In the genomic region with DNA sequence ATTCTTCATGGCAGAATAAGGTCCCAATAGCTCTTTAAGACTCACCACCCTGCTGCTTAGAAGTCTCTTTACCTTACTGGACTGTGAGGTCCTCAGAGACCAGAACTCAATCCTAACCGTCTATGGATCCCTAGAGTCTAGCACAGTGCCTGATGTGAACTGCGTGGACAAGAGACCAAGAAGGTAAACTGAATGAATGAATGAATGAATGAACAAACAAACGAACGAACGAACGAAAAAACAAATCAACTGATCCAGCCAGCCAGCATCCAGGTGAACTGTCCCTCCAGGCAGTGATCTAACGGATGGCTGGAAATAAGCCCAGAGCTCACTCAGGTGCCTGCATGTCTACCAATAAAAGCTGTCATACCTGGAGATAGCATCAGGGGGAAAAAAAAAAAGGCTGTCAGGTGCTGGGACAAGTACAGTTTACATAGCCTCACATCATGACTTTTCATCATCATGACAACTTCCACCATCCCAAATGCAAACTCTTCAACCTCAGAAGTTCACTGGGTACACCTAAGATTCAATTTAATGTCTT, we compare ENCODE assay signal across 25 cellular contexts. TPM values are rescaled to one million over a fixed set of nuclear protein-coding genes. Genes with fewer than 3 reads are reported as not detected.
DNase-seq lines count a peak whose midpoint lies in the region; ATAC-seq, FAIRE-seq and TF ChIP-seq lines count a peak whose summit lies in the region.
"Had no signal": no experiment of that assay in that cellular context is flagged by ENCODE, and none has a peak within 500 bp of the region (broad histone marks: within the 10 kb centered on the region; RNA-seq: fewer than 3 reads in every experiment).

No MANE protein-coding gene starts in this region.

- H3K4me1 ChIP-seq in HepG2 (ENCODE audit: insufficient read depth, low read length) (peaks cover 83% of the 10 kb centered on the region), right lobe of liver (peaks cover 0 to 27% (median 9%) of the 10 kb centered on the region in 4 donors), keratinocyte (ENCODE audit: control insufficient read depth, extremely low read depth, insufficient read depth, low read length) (peaks cover 26% of the 10 kb centered on the region)

- H3K4me3 ChIP-seq in HepG2 (replicated peaks in 1 of 3; ENCODE audit: insufficient read depth in 1 of 3, low read depth in 2 of 3, low read length in 3 of 3) (no peak overlapping the region), right lobe of liver (no peak overlapping the region), keratinocyte (ENCODE audit: control insufficient read depth in 2 of 3, extremely low read depth in 1 of 3, insufficient read depth in 2 of 3, low read depth in 1 of 3, low read length in 3 of 3) (no peak overlapping the region)
- H3K4me3 ChIP-seq: GM23248 had no signal

- no peak for TF ChIP-seq CTCF in HepG2 (CRISPR knock-in tag; IDR thresholded peaks at IDR 0.05)
- no peak for TF ChIP-seq CTCF in right lobe of liver (IDR thresholded peaks at IDR 0.05)
- TF ChIP-seq CTCF in VCaP (conservative IDR thresholded peaks at IDR 0.05), result no peak
- no peak for TF ChIP-seq CTCF in keratinocyte (optimal IDR thresholded peaks at IDR 0.05 in 1 of 3, IDR thresholded peaks at IDR 0.05 in 1 of 3, conservative IDR thresholded peaks at IDR 0.05 in 1 of 3; ENCODE audit: extremely low read depth in 1 of 3, insufficient read depth in 2 of 3, low read length in 3 of 3)

- H3K9ac ChIP-seq in HepG2 (ENCODE audit: insufficient read depth, low read depth, low read length) (no peak overlapping the region), keratinocyte (ENCODE audit: control insufficient read depth, extremely low read depth, insufficient read depth, low read length) (no peak overlapping the region)
- H3K9ac ChIP-seq: GM23248 had no signal

- no peak for FAIRE-seq in HepG2 (lab: Jason Lieb, UNC)
- peak; percentile 86 for FAIRE-seq in keratinocyte (lab: Jason Lieb, UNC)

- 95% methylated on average over 7 of the region's 7 CpGs for WGBS in HepG2 (ENCODE audit: low lambda C conversion rate)
- 78% methylated on average over 6 of the region's 7 CpGs for WGBS in right lobe of liver (ENCODE audit: insufficient coverage, low coverage, low lambda C conversion rate, missing lambda C conversion rate)

- H3K9me3 ChIP-seq in HepG2 (ENCODE audit: low read length) (no peaks in the 10 kb centered on the region), right lobe of liver (no peaks in the 10 kb centered on the region), keratinocyte (ENCODE audit: control insufficient read depth, low read depth, low read length) (no peaks in the 10 kb centered on the region)
- H3K9me3 ChIP-seq: BE2C had no signal

- dilution Hi-C loops in keratinocyte (cut with MboI; ENCODE audit: extremely low pct_ligation_motif_present, low sequenced_read_pairs), result no loop called here

- intact Hi-C loops in HepG2 (cut with micrococcal nuclease; ENCODE audit: unreplicated experiment) (loop anchor here (5.0 kb wide), 1 partner anchor 43 kb away; no protein-coding TSS in a partner anchor), right lobe of liver (cut with DNase I) (no loop called here)

- POLR2A ChIA-PET in HepG2 (lab: Yijun Ruan, JAX), result no interaction called here

- CTCF ChIA-PET in HepG2 (lab: Yijun Ruan, JAX; ENCODE audit: low intra/inter-chr PET ratio, low total read pairs), result no interaction called here

- H3K4me2 ChIP-seq in HepG2 (ENCODE audit: low read depth, low read length) (no peak overlapping the region), keratinocyte (ENCODE audit: control insufficient read depth, extremely low read depth, insufficient read depth, low read depth, low read length) (peak overlapping the region; percentile 10)

- no peak for TF ChIP-seq EP300 in HepG2 (IDR thresholded peaks at IDR 0.05; ENCODE audit: low read depth in 2 of 2, low read length in 2 of 2)
- TF ChIP-seq EP300 in HepG2 (CRISPR knock-in tag; IDR thresholded peaks at IDR 0.05; ENCODE audit: borderline replicate concordance), result no peak

- DNase-seq in HepG2 (ENCODE audit: low spot score) (no peak), right lobe of liver (no peak), keratinocyte (ENCODE audit: low read depth, low spot score) (no peak), SHP77 (lab: John Stamatoyannopoulos, UW) (no peak), NCI-H524 (lab: John Stamatoyannopoulos, UW) (no peak)
- no peak for DNase-seq in activated effector memory CD4-positive, alpha-beta T cell treated with Interleukin-2 at 50 U/mL for 16 hours
- DNase-seq: BE2C; CD4-positive, alpha-beta T cell; COR-L47; DMS 273 treated with DMSO at 0.1 percent for 48 hours; DMS79 treated with DMSO at 0.1 percent for 48 hours; GM23248; H9; HFFc6; KBM-7; NCI-H1105; NCI-H146; NCI-H2081; NCI-H2227 treated with DMSO at 0.1 percent for 48 hours; NCI-H510A; NCI-H774; NK-92 treated with Interleukin-12 subunit alpha and Interleukin-12 subunit beta, amount 100 ng/mL, for 24 hours; T-cell had no signal

- no peak overlapping the region for H3K27ac ChIP-seq in HepG2 (ENCODE audit: extremely low read length, insufficient read depth, low read length)
- no peak overlapping the region for H3K27ac ChIP-seq in right lobe of liver
- H3K27ac ChIP-seq in VCaP, result peak overlapping the region; percentile 93
- H3K27ac ChIP-seq in keratinocyte (ENCODE audit: control insufficient read depth, insufficient read depth, low read length), result no peak overlapping the region
- H3K27ac ChIP-seq: GM23248 had no signal

- no TSS peak for BruUV-seq in HepG2 (replicated peaks; lab: Mats Ljungman, UMichigan)

- TF ChIP-seq POLR2A in HepG2 (IDR thresholded peaks at IDR 0.05; ENCODE audit: insufficient read depth in 1 of 2, low read depth in 2 of 2, low read length in 2 of 2), result no peak
- TF ChIP-seq POLR2A in right lobe of liver (IDR thresholded peaks at IDR 0.05), result no peak

- H3K36me3 ChIP-seq in HepG2 (replicated peaks in 1 of 2; ENCODE audit: control insufficient read depth in 1 of 2, insufficient read depth in 2 of 2, low read length in 2 of 2) (peaks cover 5 to 14% of the 10 kb centered on the region in 2 experiments; a peak in 4 of 5 replicates), right lobe of liver (no peaks in the 10 kb centered on the region), keratinocyte (ENCODE audit: control insufficient read depth in 2 of 2, extremely low read depth in 1 of 2, insufficient read depth in 2 of 2, low read length in 2 of 2) (peaks cover 0 to 2% of the 10 kb centered on the region in 2 experiments)
- H3K36me3 ChIP-seq: BE2C had no signal

- in situ Hi-C loops in HepG2 (cut with HindIII; ENCODE audit: extremely low pct_ligation_motif_present, low pct_unique_long_range_greater_than_20kb), result no loop called here

- peaks cover 95% of the 10 kb centered on the region for H3K79me2 ChIP-seq in HepG2 (ENCODE audit: insufficient read depth, low read length)
- H3K79me2 ChIP-seq in keratinocyte (ENCODE audit: control insufficient read depth, insufficient read depth, low read length), result peaks cover 83% of the 10 kb centered on the region

- H4K20me1 ChIP-seq in HepG2 (ENCODE audit: insufficient read depth, low read length), result no peaks in the 10 kb centered on the region; the same call in 1 of the 2 replicates
- peaks cover 17% of the 10 kb centered on the region for H4K20me1 ChIP-seq in keratinocyte (ENCODE audit: control insufficient read depth, extremely low read depth, insufficient read depth, low read length)

- H2AFZ ChIP-seq in HepG2 (ENCODE audit: low read length) (no peak overlapping the region), keratinocyte (ENCODE audit: control insufficient read depth, low read length) (no peak overlapping the region)
- H2AFZ ChIP-seq: GM23248 had no signal

- H3K27me3 ChIP-seq in HepG2 (ENCODE audit: control insufficient read depth in 1 of 2, insufficient read depth in 2 of 2, low read length in 2 of 2), result no peaks in the 10 kb centered on the region
- no peaks in the 10 kb centered on the region for H3K27me3 ChIP-seq in right lobe of liver
- no peaks in the 10 kb centered on the region for H3K27me3 ChIP-seq in keratinocyte (ENCODE audit: control insufficient read depth, extremely low read depth, insufficient read depth, low read length)
- H3K27me3 ChIP-seq: BE2C had no signal

- TF ChIP-seq RAD21 in HepG2 (CRISPR knock-in tag; IDR thresholded peaks at IDR 0.05), result no peak

- ATAC-seq in HepG2, result no peak
- ATAC-seq in right lobe of liver, result no peak
- ATAC-seq: Panc1, T-cell had no signal

- H3K9me1 ChIP-seq in keratinocyte (ENCODE audit: control insufficient read depth, extremely low read depth, insufficient read depth, low read length), result peaks cover 5% of the 10 kb centered on the region

RNA-seq across cellular contexts. Expression of a gene that starts 59.8 kb away (rescaled TPM):
- total RNA-seq in HepG2 (2016; rRNA removed; fragmentation: Illumina TruSeq; extraction: Trizol), result 54.1 and 65.1 TPM in 2 replicates
- total RNA-seq in HepG2 (2016; cell fraction: cytosol; rRNA removed; fragmentation: Illumina TruSeq; extraction: Trizol; ENCODE audit: low read depth), result 5.4 and 5.7 TPM in 2 replicates
- 53.7 and 62.1 TPM in 2 replicates for total RNA-seq in HepG2 (2016; cell fraction: insoluble cytoplasmic fraction; rRNA removed; fragmentation: Illumina TruSeq; extraction: Trizol)
- total RNA-seq in HepG2 (2016; cell fraction: membrane; rRNA removed; fragmentation: Illumina TruSeq; extraction: Trizol), result 15.4 and 16.7 TPM in 2 replicates
- total RNA-seq in HepG2 (2016; cell fraction: nucleus; rRNA removed; fragmentation: Illumina TruSeq; extraction: Trizol), result 35.2 and 37.4 TPM in 2 replicates
- polyA plus RNA-seq in HepG2 (2011; rRNA removed), result 64.1 and 68.8 TPM in 2 replicates
- polyA plus RNA-seq in HepG2 (2011; cell fraction: cytosol; rRNA removed), result 70.2 and 76.7 TPM in 2 replicates
- polyA plus RNA-seq in HepG2 (2011; cell fraction: nucleus; rRNA removed), result 42.1 and 45.1 TPM in 2 replicates
- 42.2 and 49.5 TPM in 2 replicates for polyA plus RNA-seq in HepG2 (2012)
- polyA plus RNA-seq in HepG2 (2016; cell fraction: cytosol; fragmentation: Illumina TruSeq; extraction: Trizol; ENCODE audit: low read depth), result 3.1 and 3.5 TPM in 2 replicates
- 60.9 and 68.0 TPM in 2 replicates for polyA plus RNA-seq in HepG2 (2016; cell fraction: insoluble cytoplasmic fraction; fragmentation: Illumina TruSeq; extraction: Trizol; ENCODE audit: low read depth)
- 8.6 and 9.2 TPM in 2 replicates for polyA plus RNA-seq in HepG2 (2016; cell fraction: membrane; fragmentation: Illumina TruSeq; extraction: Trizol; ENCODE audit: low read depth)
- polyA plus RNA-seq in HepG2 (2016; cell fraction: nucleus; fragmentation: Illumina TruSeq; extraction: Trizol; ENCODE audit: insufficient read depth, low read depth), result 40.7 and 42.6 TPM in 2 replicates
- polyA minus RNA-seq in HepG2 (2011; rRNA and poly(A)+ RNA removed; ENCODE audit: low replicate concordance), result 20.8 and 43.5 TPM in 2 replicates
- polyA minus RNA-seq in HepG2 (2011; cell fraction: cytosol; rRNA and poly(A)+ RNA removed), result 26.2 and 26.4 TPM in 2 replicates
- polyA minus RNA-seq in HepG2 (2011; cell fraction: nucleus; rRNA and poly(A)+ RNA removed), result 29.3 and 33.6 TPM in 2 replicates
- total RNA-seq in right lobe of liver, result 10 to 100 TPM; 21.4 to 67.0 (median 47.1) TPM
- polyA plus RNA-seq in keratinocyte, result 50.7 to 57.2 TPM (median 55.5 TPM) in 3 replicates
- 69.6 TPM for polyA plus RNA-seq in keratinocyte (2011; ENCODE audit: low read depth)
- polyA plus RNA-seq in keratinocyte (2011; cell fraction: cytosol; rRNA removed), result 41.3 and 48.2 TPM in 2 replicates
- polyA plus RNA-seq in keratinocyte (2011; cell fraction: nucleus; rRNA removed), result 72.4 and 73.4 TPM in 2 replicates
- polyA plus RNA-seq in keratinocyte (2012; ENCODE audit: low replicate concordance), result 25.5 and 45.1 TPM in 2 replicates
- polyA minus RNA-seq in keratinocyte, result 29.4 to 42.1 TPM (median 36.9 TPM) in 3 replicates
- polyA minus RNA-seq in keratinocyte (2011; cell fraction: cytosol; rRNA and poly(A)+ RNA removed), result 27.2 TPM
- polyA minus RNA-seq in keratinocyte (2011; cell fraction: nucleus; rRNA and poly(A)+ RNA removed), result 27.2 and 40.8 TPM in 2 replicates
